Comparison of ENCODE assay signal across 2 cellular contexts in the genomic region with DNA sequence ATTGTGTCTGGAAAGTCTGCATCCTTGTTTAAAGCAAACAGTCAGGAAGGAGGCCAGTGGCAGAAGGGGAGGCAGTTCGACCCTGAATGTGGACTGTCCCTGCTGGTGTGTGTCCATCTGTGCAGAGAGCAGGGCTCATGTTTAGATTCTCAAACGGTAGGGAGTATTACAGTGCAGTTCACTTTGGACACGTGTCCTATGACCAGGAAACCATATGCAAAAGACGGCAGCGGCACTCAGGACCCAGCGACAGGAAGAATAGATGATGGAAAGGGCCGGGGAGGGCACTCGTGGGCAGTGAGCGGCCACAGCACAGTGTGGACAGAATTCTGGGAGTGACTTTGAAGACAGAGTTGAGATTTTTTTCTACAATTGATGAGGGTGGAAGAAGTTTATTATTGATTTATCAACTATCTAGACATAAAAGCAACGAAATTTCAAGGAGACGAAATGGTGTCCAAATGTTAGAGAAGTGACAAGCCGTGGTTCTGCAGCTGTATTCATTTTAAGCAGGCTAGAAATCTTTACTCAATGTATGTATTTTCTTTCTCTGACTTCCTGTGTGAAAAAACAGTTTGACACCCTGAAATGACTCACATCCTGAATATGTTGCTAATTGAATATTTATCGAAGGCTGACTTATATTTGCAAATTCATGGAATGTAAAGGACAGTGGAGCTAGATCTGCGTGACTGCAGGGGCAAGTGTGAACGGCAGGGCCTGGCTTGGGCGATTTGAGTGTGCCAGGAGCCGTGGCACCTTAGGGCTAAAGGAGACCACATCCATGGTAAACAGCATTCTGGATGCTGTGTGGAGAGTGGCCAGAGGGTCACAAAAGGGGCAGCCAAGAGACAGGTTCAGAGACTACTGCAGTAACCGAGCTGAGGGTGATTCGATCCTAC.
TF ChIP-seq lines count a peak whose summit lies in the region.

No MANE protein-coding gene starts in this region.

TF ChIP-seq in HCT116, 20 proteins besides CTCF, POLR2A, EP300 and RAD21:
- no peak for TF ChIP-seq SIN3A (IDR thresholded peaks at IDR 0.05; ENCODE audit: low read depth)
- TF ChIP-seq CEBPB (IDR thresholded peaks at IDR 0.05; ENCODE audit: low read depth), result no peak
- no peak for TF ChIP-seq TCF7L2 (IDR thresholded peaks at IDR 0.05; ENCODE audit: borderline replicate concordance, extremely low read depth, insufficient read depth, insufficient read length)
- no peak for TF ChIP-seq POLR2AphosphoS5 (IDR thresholded peaks at IDR 0.05; ENCODE audit: low read depth, low read length)
- TF ChIP-seq EGR1 (IDR thresholded peaks at IDR 0.05; ENCODE audit: low read depth), result no peak
- no peak for TF ChIP-seq JUND (IDR thresholded peaks at IDR 0.05)
- TF ChIP-seq EZH2 (IDR thresholded peaks at IDR 0.05), result no peak
- no peak for TF ChIP-seq ZNF274 (IDR thresholded peaks at IDR 0.05; ENCODE audit: low read depth, low read length)
- no peak for TF ChIP-seq YY1 (IDR thresholded peaks at IDR 0.05; ENCODE audit: extremely low read depth, insufficient replicate concordance, low read depth, low read length)
- TF ChIP-seq EZH2phosphoT487 (IDR thresholded peaks at IDR 0.05; ENCODE audit: borderline replicate concordance), result no peak

TF ChIP-seq in GM12878, 131 proteins besides CTCF, POLR2A, EP300 and RAD21 (continues in another document):
- TF ChIP-seq CBFB (IDR thresholded peaks at IDR 0.05; ENCODE audit: low read depth) (no peak), STAT3 (IDR thresholded peaks at IDR 0.05; ENCODE audit: low read depth, low read length) (no peak), SMC3 (IDR thresholded peaks at IDR 0.05; ENCODE audit: borderline replicate concordance, low read length) (no peak), FOS (IDR thresholded peaks at IDR 0.05; ENCODE audit: borderline replicate concordance, extremely low read depth, insufficient read length) (no peak), SREBF1 (IDR thresholded peaks at IDR 0.05; ENCODE audit: low read length) (no peak), RUNX3 (IDR thresholded peaks at IDR 0.05; ENCODE audit: low read length) (no peak; the same call in 1 of the 2 replicates), SPI1 (IDR thresholded peaks at IDR 0.05; ENCODE audit: borderline replicate concordance, insufficient read depth, low read depth, low read length) (peak; percentile 17; the same call in 1 of the 2 replicates), NRF1 (conservative IDR thresholded peaks at IDR 0.05; ENCODE audit: low read depth, low read length) (no peak), RCOR1 (conservative IDR thresholded peaks at IDR 0.05; ENCODE audit: low read depth, low read length) (no peak), ATF7 (IDR thresholded peaks at IDR 0.05; ENCODE audit: low read depth) (peak; percentile 69), NBN (IDR thresholded peaks at IDR 0.05) (peak; percentile 54; the same call in 1 of the 2 replicates), EED (IDR thresholded peaks at IDR 0.05; ENCODE audit: low read depth) (peak; percentile 48; the same call in 1 of the 2 replicates), SUPT20H (IDR thresholded peaks at IDR 0.05; ENCODE audit: borderline replicate concordance, control insufficient read depth, low read depth, low read length) (no peak), BMI1 (IDR thresholded peaks at IDR 0.05; ENCODE audit: borderline replicate concordance) (peak; percentile 46; the same call in 1 of the 2 replicates), CREB1 (IDR thresholded peaks at IDR 0.05; ENCODE audit: low read depth) (no peak), TARDBP (IDR thresholded peaks at IDR 0.05; ENCODE audit: borderline replicate concordance) (no peak), SMARCA5 (IDR thresholded peaks at IDR 0.05) (0 out of 2 replicates have a peak, but pooled peaks have one; percentile 61), YBX1 (IDR thresholded peaks at IDR 0.05) (no peak), FOXM1 (IDR thresholded peaks at IDR 0.05; ENCODE audit: low read depth, low read length) (no peak), SIX5 (IDR thresholded peaks at IDR 0.05; ENCODE audit: low read depth, low read length, severe bottlenecking) (no peak), WRNIP1 (IDR thresholded peaks at IDR 0.05; ENCODE audit: borderline replicate concordance, low read depth, low read length) (no peak), JUND (IDR thresholded peaks at IDR 0.05; ENCODE audit: low read depth, low read length) (no peak; the same call in 1 of the 2 replicates), MYC (IDR thresholded peaks at IDR 0.05; ENCODE audit: insufficient read depth, insufficient read length, insufficient replicate concordance, low read length, severe bottlenecking) (no peak), ZBED1 (IDR thresholded peaks at IDR 0.05; ENCODE audit: borderline replicate concordance) (0 out of 2 replicates have a peak, but pooled peaks have one; percentile 59), NR2C1 (IDR thresholded peaks at IDR 0.05) (no peak), NFXL1 (IDR thresholded peaks at IDR 0.05; ENCODE audit: borderline replicate concordance) (no peak), MTA2 (IDR thresholded peaks at IDR 0.05; ENCODE audit: low read depth) (peak; percentile 89), NR2C2 (IDR thresholded peaks at IDR 0.05; ENCODE audit: borderline replicate concordance, control insufficient read depth, insufficient read length, low read depth) (no peak), PML (IDR thresholded peaks at IDR 0.05; ENCODE audit: low read length) (peak; percentile 65), MYB (IDR thresholded peaks at IDR 0.05; ENCODE audit: borderline replicate concordance, low read depth, low read length) (peak; percentile 86), MTA3 (IDR thresholded peaks at IDR 0.05; ENCODE audit: borderline replicate concordance, low read length) (no peak; the same call in 1 of the 2 replicates), CHD1 (IDR thresholded peaks at IDR 0.05; ENCODE audit: low read depth, low read length) (0 out of 2 replicates have a peak, but pooled peaks have one; percentile 21), BHLHE40 (IDR thresholded peaks at IDR 0.05; ENCODE audit: borderline replicate concordance in 1 of 2, low read depth in 2 of 2, low read length in 1 of 2) (peak in 1 of 2 experiments; percentile 33; a peak in 1 of 4 replicates), SREBF2 (IDR thresholded peaks at IDR 0.05; ENCODE audit: low read length) (no peak), ZNF384 (IDR thresholded peaks at IDR 0.05; ENCODE audit: borderline replicate concordance, low read depth, low read length) (no peak), JUNB (IDR thresholded peaks at IDR 0.05) (peak; percentile 71), ASH2L (IDR thresholded peaks at IDR 0.05; ENCODE audit: borderline replicate concordance, low read depth) (no peak), ZSCAN29 (IDR thresholded peaks at IDR 0.05) (no peak), BRCA1 (IDR thresholded peaks at IDR 0.05; ENCODE audit: low read depth, low read length) (no peak)
- TF ChIP-seq, protein P1, sequence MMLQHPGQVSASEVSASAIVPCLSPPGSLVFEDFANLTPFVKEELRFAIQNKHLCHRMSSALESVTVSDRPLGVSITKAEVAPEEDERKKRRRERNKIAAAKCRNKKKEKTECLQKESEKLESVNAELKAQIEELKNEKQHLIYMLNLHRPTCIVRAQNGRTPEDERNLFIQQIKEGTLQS (IDR thresholded peaks at IDR 0.05; ENCODE audit: borderline replicate concordance, extremely low read depth, low read depth, low read length), result no peak
- TF ChIP-seq, protein P2, sequence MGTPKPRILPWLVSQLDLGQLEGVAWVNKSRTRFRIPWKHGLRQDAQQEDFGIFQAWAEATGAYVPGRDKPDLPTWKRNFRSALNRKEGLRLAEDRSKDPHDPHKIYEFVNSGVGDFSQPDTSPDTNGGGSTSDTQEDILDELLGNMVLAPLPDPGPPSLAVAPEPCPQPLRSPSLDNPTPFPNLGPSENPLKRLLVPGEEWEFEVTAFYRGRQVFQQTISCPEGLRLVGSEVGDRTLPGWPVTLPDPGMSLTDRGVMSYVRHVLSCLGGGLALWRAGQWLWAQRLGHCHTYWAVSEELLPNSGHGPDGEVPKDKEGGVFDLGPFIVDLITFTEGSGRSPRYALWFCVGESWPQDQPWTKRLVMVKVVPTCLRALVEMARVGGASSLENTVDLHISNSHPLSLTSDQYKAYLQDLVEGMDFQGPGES (IDR thresholded peaks at IDR 0.05), result no peak
- TF ChIP-seq, protein P3, sequence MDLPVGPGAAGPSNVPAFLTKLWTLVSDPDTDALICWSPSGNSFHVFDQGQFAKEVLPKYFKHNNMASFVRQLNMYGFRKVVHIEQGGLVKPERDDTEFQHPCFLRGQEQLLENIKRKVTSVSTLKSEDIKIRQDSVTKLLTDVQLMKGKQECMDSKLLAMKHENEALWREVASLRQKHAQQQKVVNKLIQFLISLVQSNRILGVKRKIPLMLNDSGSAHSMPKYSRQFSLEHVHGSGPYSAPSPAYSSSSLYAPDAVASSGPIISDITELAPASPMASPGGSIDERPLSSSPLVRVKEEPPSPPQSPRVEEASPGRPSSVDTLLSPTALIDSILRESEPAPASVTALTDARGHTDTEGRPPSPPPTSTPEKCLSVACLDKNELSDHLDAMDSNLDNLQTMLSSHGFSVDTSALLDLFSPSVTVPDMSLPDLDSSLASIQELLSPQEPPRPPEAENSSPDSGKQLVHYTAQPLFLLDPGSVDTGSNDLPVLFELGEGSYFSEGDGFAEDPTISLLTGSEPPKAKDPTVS (IDR thresholded peaks at IDR 0.05; ENCODE audit: low read depth, low read length), result no peak
- TF ChIP-seq, protein P4, sequence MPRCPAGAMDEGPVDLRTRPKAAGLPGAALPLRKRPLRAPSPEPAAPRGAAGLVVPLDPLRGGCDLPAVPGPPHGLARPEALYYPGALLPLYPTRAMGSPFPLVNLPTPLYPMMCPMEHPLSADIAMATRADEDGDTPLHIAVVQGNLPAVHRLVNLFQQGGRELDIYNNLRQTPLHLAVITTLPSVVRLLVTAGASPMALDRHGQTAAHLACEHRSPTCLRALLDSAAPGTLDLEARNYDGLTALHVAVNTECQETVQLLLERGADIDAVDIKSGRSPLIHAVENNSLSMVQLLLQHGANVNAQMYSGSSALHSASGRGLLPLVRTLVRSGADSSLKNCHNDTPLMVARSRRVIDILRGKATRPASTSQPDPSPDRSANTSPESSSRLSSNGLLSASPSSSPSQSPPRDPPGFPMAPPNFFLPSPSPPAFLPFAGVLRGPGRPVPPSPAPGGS (IDR thresholded peaks at IDR 0.05; ENCODE audit: borderline replicate concordance, insufficient read depth, low read depth, low read length, poor library complexity, severe bottlenecking), result no peak
- TF ChIP-seq, protein P5, sequence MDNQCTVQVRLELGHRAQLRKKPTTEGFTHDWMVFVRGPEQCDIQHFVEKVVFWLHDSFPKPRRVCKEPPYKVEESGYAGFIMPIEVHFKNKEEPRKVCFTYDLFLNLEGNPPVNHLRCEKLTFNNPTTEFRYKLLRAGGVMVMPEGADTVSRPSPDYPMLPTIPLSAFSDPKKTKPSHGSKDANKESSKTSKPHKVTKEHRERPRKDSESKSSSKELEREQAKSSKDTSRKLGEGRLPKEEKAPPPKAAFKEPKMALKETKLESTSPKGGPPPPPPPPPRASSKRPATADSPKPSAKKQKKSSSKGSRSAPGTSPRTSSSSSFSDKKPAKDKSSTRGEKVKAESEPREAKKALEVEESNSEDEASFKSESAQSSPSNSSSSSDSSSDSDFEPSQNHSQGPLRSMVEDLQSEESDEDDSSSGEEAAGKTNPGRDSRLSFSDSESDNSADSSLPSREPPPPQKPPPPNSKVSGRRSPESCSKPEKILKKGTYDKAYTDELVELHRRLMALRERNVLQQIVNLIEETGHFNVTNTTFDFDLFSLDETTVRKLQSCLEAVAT (IDR thresholded peaks at IDR 0.05), result 0 out of 2 replicates have a peak, but pooled peaks have one; percentile 34
- TF ChIP-seq, protein P6, sequence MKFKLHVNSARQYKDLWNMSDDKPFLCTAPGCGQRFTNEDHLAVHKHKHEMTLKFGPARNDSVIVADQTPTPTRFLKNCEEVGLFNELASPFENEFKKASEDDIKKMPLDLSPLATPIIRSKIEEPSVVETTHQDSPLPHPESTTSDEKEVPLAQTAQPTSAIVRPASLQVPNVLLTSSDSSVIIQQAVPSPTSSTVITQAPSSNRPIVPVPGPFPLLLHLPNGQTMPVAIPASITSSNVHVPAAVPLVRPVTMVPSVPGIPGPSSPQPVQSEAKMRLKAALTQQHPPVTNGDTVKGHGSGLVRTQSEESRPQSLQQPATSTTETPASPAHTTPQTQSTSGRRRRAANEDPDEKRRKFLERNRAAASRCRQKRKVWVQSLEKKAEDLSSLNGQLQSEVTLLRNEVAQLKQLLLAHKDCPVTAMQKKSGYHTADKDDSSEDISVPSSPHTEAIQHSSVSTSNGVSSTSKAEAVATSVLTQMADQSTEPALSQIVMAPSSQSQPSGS (IDR thresholded peaks at IDR 0.05; ENCODE audit: low read length), result peak; percentile 61; the same call in 1 of the 2 replicates
- TF ChIP-seq, protein P7, sequence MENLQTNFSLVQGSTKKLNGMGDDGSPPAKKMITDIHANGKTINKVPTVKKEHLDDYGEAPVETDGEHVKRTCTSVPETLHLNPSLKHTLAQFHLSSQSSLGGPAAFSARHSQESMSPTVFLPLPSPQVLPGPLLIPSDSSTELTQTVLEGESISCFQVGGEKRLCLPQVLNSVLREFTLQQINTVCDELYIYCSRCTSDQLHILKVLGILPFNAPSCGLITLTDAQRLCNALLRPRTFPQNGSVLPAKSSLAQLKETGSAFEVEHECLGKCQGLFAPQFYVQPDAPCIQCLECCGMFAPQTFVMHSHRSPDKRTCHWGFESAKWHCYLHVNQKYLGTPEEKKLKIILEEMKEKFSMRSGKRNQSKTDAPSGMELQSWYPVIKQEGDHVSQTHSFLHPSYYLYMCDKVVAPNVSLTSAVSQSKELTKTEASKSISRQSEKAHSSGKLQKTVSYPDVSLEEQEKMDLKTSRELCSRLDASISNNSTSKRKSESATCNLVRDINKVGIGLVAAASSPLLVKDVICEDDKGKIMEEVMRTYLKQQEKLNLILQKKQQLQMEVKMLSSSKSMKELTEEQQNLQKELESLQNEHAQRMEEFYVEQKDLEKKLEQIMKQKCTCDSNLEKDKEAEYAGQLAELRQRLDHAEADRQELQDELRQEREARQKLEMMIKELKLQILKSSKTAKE (IDR thresholded peaks at IDR 0.05; ENCODE audit: low read depth, poor library complexity, severe bottlenecking), result no peak
- TF ChIP-seq, protein P8, sequence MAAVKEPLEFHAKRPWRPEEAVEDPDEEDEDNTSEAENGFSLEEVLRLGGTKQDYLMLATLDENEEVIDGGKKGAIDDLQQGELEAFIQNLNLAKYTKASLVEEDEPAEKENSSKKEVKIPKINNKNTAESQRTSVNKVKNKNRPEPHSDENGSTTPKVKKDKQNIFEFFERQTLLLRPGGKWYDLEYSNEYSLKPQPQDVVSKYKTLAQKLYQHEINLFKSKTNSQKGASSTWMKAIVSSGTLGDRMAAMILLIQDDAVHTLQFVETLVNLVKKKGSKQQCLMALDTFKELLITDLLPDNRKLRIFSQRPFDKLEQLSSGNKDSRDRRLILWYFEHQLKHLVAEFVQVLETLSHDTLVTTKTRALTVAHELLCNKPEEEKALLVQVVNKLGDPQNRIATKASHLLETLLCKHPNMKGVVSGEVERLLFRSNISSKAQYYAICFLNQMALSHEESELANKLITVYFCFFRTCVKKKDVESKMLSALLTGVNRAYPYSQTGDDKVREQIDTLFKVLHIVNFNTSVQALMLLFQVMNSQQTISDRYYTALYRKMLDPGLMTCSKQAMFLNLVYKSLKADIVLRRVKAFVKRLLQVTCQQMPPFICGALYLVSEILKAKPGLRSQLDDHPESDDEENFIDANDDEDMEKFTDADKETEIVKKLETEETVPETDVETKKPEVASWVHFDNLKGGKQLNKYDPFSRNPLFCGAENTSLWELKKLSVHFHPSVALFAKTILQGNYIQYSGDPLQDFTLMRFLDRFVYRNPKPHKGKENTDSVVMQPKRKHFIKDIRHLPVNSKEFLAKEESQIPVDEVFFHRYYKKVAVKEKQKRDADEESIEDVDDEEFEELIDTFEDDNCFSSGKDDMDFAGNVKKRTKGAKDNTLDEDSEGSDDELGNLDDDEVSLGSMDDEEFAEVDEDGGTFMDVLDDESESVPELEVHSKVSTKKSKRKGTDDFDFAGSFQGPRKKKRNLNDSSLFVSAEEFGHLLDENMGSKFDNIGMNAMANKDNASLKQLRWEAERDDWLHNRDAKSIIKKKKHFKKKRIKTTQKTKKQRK (IDR thresholded peaks at IDR 0.05; ENCODE audit: low read depth, low read length), result no peak
